18 cellular contexts compared by ENCODE assay signal in genomic region chr13:76812971-76813691, GRCh38.
DNase-seq lines count a peak whose midpoint lies in the region; ATAC-seq and TF ChIP-seq lines count a peak whose summit lies in the region.
"Had no signal": no experiment of that assay in that cellular context is flagged by ENCODE, and none has a peak within 500 bp of the region (broad histone marks: within the 10 kb centered on the region; RNA-seq: fewer than 3 reads in every experiment).

No MANE protein-coding gene starts in this region.

- H3K9me3 ChIP-seq in right cardiac atrium (ENCODE audit: control insufficient read depth, low read length) (no peaks in the 10 kb centered on the region), MM.1S (replicated peaks; ENCODE audit: insufficient read depth, low read length) (no peaks in the 10 kb centered on the region)

- ATAC-seq in esophagus mucosa (peak; percentile 48), right cardiac atrium (peak; percentile 87 to 94)

- H3K4me3 ChIP-seq in right cardiac atrium (ENCODE audit: low read length) (no peak overlapping the region), MM.1S (ENCODE audit: low read length) (no peak overlapping the region)
- H3K4me3 ChIP-seq: BLaER1, lung had no signal

- no peaks in the 10 kb centered on the region for H4K20me1 ChIP-seq in MM.1S (ENCODE audit: insufficient read depth, low read length)
- H4K20me1 ChIP-seq: BLaER1 had no signal

- H3K36me3 ChIP-seq in MM.1S (replicated peaks; ENCODE audit: insufficient read depth, low read length): no peaks in the 10 kb centered on the region
- H3K36me3 ChIP-seq: BLaER1 had no signal

- H3F3A ChIP-seq in MM.1S (ENCODE audit: insufficient read depth, low read length): no peaks in the 10 kb centered on the region

- H3K4me2 ChIP-seq in MM.1S (ENCODE audit: low read depth, low read length): no peak overlapping the region
- H3K4me2 ChIP-seq: BLaER1 had no signal

- 51% methylated on average over 4 of the region's 4 CpGs for WGBS in right cardiac atrium

- no peak overlapping the region for H2AFZ ChIP-seq in MM.1S (ENCODE audit: low read length)

- TF ChIP-seq CTCF in MM.1S (IDR thresholded peaks at IDR 0.05; ENCODE audit: low read length): no peak

- H3K4me1 ChIP-seq in right cardiac atrium (ENCODE audit: control insufficient read depth, insufficient read depth, low read length): peaks cover 5% of the 10 kb centered on the region
- H3K4me1 ChIP-seq in MM.1S (ENCODE audit: low read length): peaks cover 14% of the 10 kb centered on the region
- H3K4me1 ChIP-seq: BLaER1 had no signal

- H3K27me3 ChIP-seq in right cardiac atrium (ENCODE audit: control insufficient read depth, insufficient read depth) (no peaks in the 10 kb centered on the region), MM.1S (replicated peaks; ENCODE audit: insufficient read depth, low read length) (no peaks in the 10 kb centered on the region)
- H3K27me3 ChIP-seq: BLaER1 had no signal

- intact Hi-C loops in right cardiac atrium (cut with DNase I): no loop called here

- H3K27ac ChIP-seq in right cardiac atrium (ENCODE audit: low read length) (no peak overlapping the region), MM.1S (ENCODE audit: low read length) (no peak overlapping the region)
- H3K27ac ChIP-seq: BLaER1, epithelial cell of prostate, HL-60 had no signal

- DNase-seq in RPMI8226: peak; percentile 36
- DNase-seq in right cardiac atrium: peak; percentile 83 to 90 (median 85)
- DNase-seq in stromal cell of bone marrow (ENCODE audit: low read depth): peak; percentile 77
- DNase-seq in OCI-M2 (lab: John Stamatoyannopoulos, UW; ENCODE audit: unreplicated experiment): no peak
- DNase-seq in MM.1S: no peak
- no peak for DNase-seq in activated T-cell treated with anti-CD3 and anti-CD28 coated beads, Interleukin-2, amount 50 U/mL, for 48 hours
- DNase-seq in COLO829 (ENCODE audit: low spot score): no peak
- DNase-seq: activated naive CD8-positive, alpha-beta T cell treated with anti-CD3 and anti-CD28 coated beads for 36 hours; activated T-cell treated with anti-CD3 and anti-CD28 coated beads for 4 hours; DMS79; NCI-H187; NCI-H526 treated with DMSO at 0.1 percent for 48 hours; stimulated activated CD4-positive, alpha-beta T cell treated with anti-CD3 and anti-CD28 coated beads, Interleukin-12 subunit alpha, Interleukin-12 subunit beta, amount 100 ng/mL, for 4 hours had no signal

- no peaks in the 10 kb centered on the region for H3K9me2 ChIP-seq in MM.1S (replicated peaks; ENCODE audit: insufficient read depth, low read length)

- H3K79me2 ChIP-seq in MM.1S (ENCODE audit: low read length): no peaks in the 10 kb centered on the region

- H3K9ac ChIP-seq in MM.1S (ENCODE audit: low read length): no peak overlapping the region
- H3K9ac ChIP-seq: BLaER1 had no signal

Comparison
In these comparisons a context has a peak if more than half of its experiments do, and no peak if none do; other contexts are left out.
1. DNase-seq: peak in RPMI8226 (single experiment), right cardiac atrium (3 of 3) and stromal cell of bone marrow (single experiment); none in OCI-M2 (single experiment), MM.1S (single experiment), activated T-cell treated with anti-CD3 and anti-CD28 coated beads, Interleukin-2, amount 50 U/mL, for 48 hours (0 of 2) and COLO829 (single experiment).